ENCODE assay signal across 23 cellular contexts in genomic region chr15:27123808-27124207, GRCh38.
"Had no signal": no experiment of that assay in that cellular context is flagged by ENCODE, and none has a peak within 500 bp of the region (broad histone marks: within the 10 kb centered on the region; RNA-seq: fewer than 3 reads in every experiment).

No MANE protein-coding gene starts in this region.

- H3K27me3 ChIP-seq: MG63, SJCRH30 had no signal

- DNase-seq: activated CD4-positive, alpha-beta T cell treated with anti-CD3 and anti-CD28 coated beads for 4 hours; activated CD8-positive, alpha-beta memory T cell treated with anti-CD3 and anti-CD28 coated beads, Interleukin-2, amount 50 U/mL, for 48 hours; activated CD8-positive, alpha-beta T cell treated with anti-CD3 and anti-CD28 coated beads for 36 hours; activated T-cell treated with anti-CD3 and anti-CD28 coated beads, Interleukin-2, amount 50 U/mL, for 1 hour; aorta; NCI-H1105; NCI-H1436; NCI-H1694 treated with DMSO at 0.1 percent for 48 hours; NCI-H2029 treated with DMSO at 0.1 percent for 48 hours; NCI-H510A; NCI-H526 treated with DMSO at 0.1 percent for 48 hours; NCI-H82; Right ventricle myocardium superior; RPMI8226; T-helper 1 cell; WERI-Rb-1 had no signal

- ATAC-seq: activated CD4-positive, CD25-positive, alpha-beta regulatory T cell treated with anti-CD3 and anti-CD28 coated beads, Interleukin-2, amount 50 U/mL, for 24 hours; activated CD8-positive, alpha-beta T cell treated with anti-CD3 and anti-CD28 coated beads for 36 hours had no signal

- H3K9me3 ChIP-seq: MG63, SJCRH30, SK-N-SH had no signal

- H3K36me3 Mint-ChIP-seq: activated naive CD4-positive, alpha-beta T cell treated with anti-CD3 and anti-CD28 coated beads, Interleukin-2, amount 50 U/mL, for 24 hours; brain had no signal

- H3K27me3 Mint-ChIP-seq: activated CD8-positive, alpha-beta T cell treated with anti-CD3 and anti-CD28 coated beads for 36 hours; activated naive CD4-positive, alpha-beta T cell treated with anti-CD3 and anti-CD28 coated beads, Interleukin-2, amount 50 U/mL, for 24 hours; brain; central memory CD8-positive, alpha-beta T cell had no signal

- H3K27ac Mint-ChIP-seq: activated CD8-positive, alpha-beta T cell treated with anti-CD3 and anti-CD28 coated beads for 36 hours; activated naive CD4-positive, alpha-beta T cell treated with anti-CD3 and anti-CD28 coated beads, Interleukin-2, amount 50 U/mL, for 24 hours; brain had no signal

- H3K9me3 Mint-ChIP-seq: activated naive CD4-positive, alpha-beta T cell treated with anti-CD3 and anti-CD28 coated beads, Interleukin-2, amount 50 U/mL, for 24 hours; brain had no signal

- H3K36me3 ChIP-seq: MG63, SJCRH30, WERI-Rb-1 had no signal

- H3K9me2 ChIP-seq: SK-N-SH had no signal

- H3K4me2 ChIP-seq: SK-N-SH had no signal

- H3K27ac ChIP-seq: SJCRH30, WERI-Rb-1 had no signal

- H3K4me3 Mint-ChIP-seq: activated CD8-positive, alpha-beta T cell treated with anti-CD3 and anti-CD28 coated beads for 36 hours; activated naive CD4-positive, alpha-beta T cell treated with anti-CD3 and anti-CD28 coated beads, Interleukin-2, amount 50 U/mL, for 24 hours; brain; central memory CD8-positive, alpha-beta T cell had no signal

- H3K9ac ChIP-seq: SK-N-SH had no signal

- H3K4me1 Mint-ChIP-seq: activated naive CD4-positive, alpha-beta T cell treated with anti-CD3 and anti-CD28 coated beads, Interleukin-2, amount 50 U/mL, for 24 hours; brain; central memory CD8-positive, alpha-beta T cell had no signal

- H3K4me3 ChIP-seq: MG63, SJCRH30 had no signal
